Comparison of ENCODE assay signal across 24 cellular contexts in the genomic region with DNA sequence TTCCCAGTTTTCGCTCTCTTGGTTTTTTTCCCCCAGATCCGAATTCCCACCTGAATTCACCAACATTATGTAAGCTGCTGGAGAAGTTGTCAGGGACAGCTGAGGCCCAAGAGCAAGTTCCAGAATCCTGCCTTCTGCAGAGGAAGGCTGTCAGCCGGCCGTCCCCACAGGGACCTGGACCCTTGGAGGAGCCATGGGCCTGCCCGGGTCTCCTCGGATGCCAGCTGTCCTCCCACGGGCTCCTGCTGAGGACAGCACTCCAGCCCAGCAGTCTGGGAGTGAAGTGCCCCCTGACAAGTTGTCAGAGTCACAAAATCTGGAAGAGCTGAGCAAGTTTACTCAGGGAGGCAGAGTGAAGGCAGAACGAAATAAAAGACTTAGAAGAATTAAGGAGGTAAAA.
DNase-seq lines count a peak whose midpoint lies in the region; ATAC-seq and TF ChIP-seq lines count a peak whose summit lies in the region.
"Had no signal": no experiment of that assay in that cellular context is flagged by ENCODE, and none has a peak within 500 bp of the region (broad histone marks: within the 10 kb centered on the region; RNA-seq: fewer than 3 reads in every experiment).

No MANE protein-coding gene starts in this region.

- H3K36me3 ChIP-seq in tibial artery = no peaks in the 10 kb centered on the region
- H3K36me3 ChIP-seq: SJCRH30 had no signal

- H3K27me3 Mint-ChIP-seq in glutamatergic neuron (ENCODE audit: unreplicated experiment) = peaks cover 3% of the 10 kb centered on the region
- no peaks in the 10 kb centered on the region for H3K27me3 Mint-ChIP-seq in nephron progenitor cell (ENCODE audit: low read depth, poor library complexity)
- no peaks in the 10 kb centered on the region for H3K27me3 Mint-ChIP-seq in endothelial cell (ENCODE audit: unreplicated experiment)
- H3K27me3 Mint-ChIP-seq: B cell had no signal

- ATAC-seq in Right ventricle myocardium inferior (peak; percentile 54), Right ventricle myocardium superior (ENCODE audit: poor library complexity) (no peak), HG02885 (IDR thresholded peaks at IDR 0.05; ENCODE audit: poor library complexity, unreplicated experiment) (no peak)
- ATAC-seq: HCT116, HepG2, K562 had no signal

- no peaks in the 10 kb centered on the region for H3K27me3 ChIP-seq in tibial artery
- H3K27me3 ChIP-seq: SJCRH30 had no signal

- H3K4me3 Mint-ChIP-seq in glutamatergic neuron (ENCODE audit: unreplicated experiment) = no peak overlapping the region
- H3K4me3 Mint-ChIP-seq in nephron progenitor cell = peak overlapping the region; percentile 29
- no peak overlapping the region for H3K4me3 Mint-ChIP-seq in endothelial cell (ENCODE audit: unreplicated experiment)
- H3K4me3 Mint-ChIP-seq: B cell; CD14-positive monocyte; CD8-positive, alpha-beta memory T cell had no signal

- H3K9me3 ChIP-seq in tibial artery = no peaks in the 10 kb centered on the region

- H3K27ac Mint-ChIP-seq in glutamatergic neuron (ENCODE audit: unreplicated experiment) (no peak overlapping the region), nephron progenitor cell (peak overlapping the region; percentile 93), endothelial cell (ENCODE audit: unreplicated experiment) (no peak overlapping the region)
- H3K27ac Mint-ChIP-seq: B cell had no signal

- H3K4me1 Mint-ChIP-seq in glutamatergic neuron (ENCODE audit: low read depth, unreplicated experiment) = peaks cover 7% of the 10 kb centered on the region
- peaks cover 85% of the 10 kb centered on the region for H3K4me1 Mint-ChIP-seq in nephron progenitor cell
- no peaks in the 10 kb centered on the region for H3K4me1 Mint-ChIP-seq in endothelial cell (ENCODE audit: unreplicated experiment)
- H3K4me1 Mint-ChIP-seq: B cell, CD14-positive monocyte had no signal

- H3K36me3 Mint-ChIP-seq in glutamatergic neuron (ENCODE audit: unreplicated experiment) (no peaks in the 10 kb centered on the region), nephron progenitor cell (ENCODE audit: low read depth) (no peaks in the 10 kb centered on the region), endothelial cell (ENCODE audit: low read depth, unreplicated experiment) (no peaks in the 10 kb centered on the region)
- H3K36me3 Mint-ChIP-seq: CD14-positive monocyte; CD8-positive, alpha-beta memory T cell had no signal

- H3K9me3 Mint-ChIP-seq in glutamatergic neuron (ENCODE audit: unreplicated experiment) (peaks cover 7% of the 10 kb centered on the region), nephron progenitor cell (no peaks in the 10 kb centered on the region), endothelial cell (ENCODE audit: unreplicated experiment) (no peaks in the 10 kb centered on the region)
- H3K9me3 Mint-ChIP-seq: CD8-positive, alpha-beta memory T cell had no signal

- intact Hi-C loops in Right ventricle myocardium inferior (cut with DNase I) (no loop called here), Right ventricle myocardium superior (cut with DNase I) (no loop called here), tibial artery (cut with DNase I; ENCODE audit: low total_unique reads) (no loop called here)

- DNase-seq in Right ventricle myocardium inferior (ENCODE audit: missing footprints) (no peak), Right ventricle myocardium superior (no peak), glutamatergic neuron (peak; percentile 18), nephron progenitor cell (peak; percentile 9), tibial artery (no peak), endothelial cell (ENCODE audit: low spot score) (no peak), NCI-H1105 (lab: John Stamatoyannopoulos, UW) (no peak)
- DNase-seq: CD8-positive, alpha-beta memory T cell; DMS79 treated with DMSO at 0.1 percent for 48 hours; GF-D8; Kasumi-1; NCI-H1092 treated with DMSO at 0.1 percent for 48 hours; NCI-H1436 treated with DMSO at 0.1 percent for 48 hours; NCI-H187 treated with DMSO at 0.1 percent for 48 hours; NCI-H524; NCI-H774; SJCRH30 had no signal

- TF ChIP-seq CTCF in glutamatergic neuron (IDR thresholded peaks at IDR 0.05; ENCODE audit: partially characterized antibody, unreplicated experiment) (no peak), nephron progenitor cell (IDR thresholded peaks at IDR 0.05) (no peak), tibial artery (IDR thresholded peaks at IDR 0.05) (no peak), endothelial cell (IDR thresholded peaks at IDR 0.05; ENCODE audit: unreplicated experiment) (no peak)

- H3K27ac ChIP-seq in tibial artery = peak overlapping the region; percentile 29 to 40
- H3K27ac ChIP-seq: 22Rv1, SJCRH30 had no signal

- peaks cover 0 to 25% (median 6%) of the 10 kb centered on the region in 4 donors for H3K4me1 ChIP-seq in tibial artery
- H3K4me1 ChIP-seq: SJCRH30 had no signal

- no peak overlapping the region for H3K4me3 ChIP-seq in tibial artery
- H3K4me3 ChIP-seq: K562, SJCRH30 had no signal

Comparison
In these comparisons a context has a peak if more than half of its experiments do, and no peak if none do; other contexts are left out.
1. DNase-seq: peak in glutamatergic neuron (single experiment) and nephron progenitor cell (single experiment); none in Right ventricle myocardium inferior (single experiment), Right ventricle myocardium superior (single experiment), tibial artery (0 of 2), endothelial cell (single experiment) and NCI-H1105 (single experiment).